1 cellular context compared by ENCODE assay signal in the genomic region with DNA sequence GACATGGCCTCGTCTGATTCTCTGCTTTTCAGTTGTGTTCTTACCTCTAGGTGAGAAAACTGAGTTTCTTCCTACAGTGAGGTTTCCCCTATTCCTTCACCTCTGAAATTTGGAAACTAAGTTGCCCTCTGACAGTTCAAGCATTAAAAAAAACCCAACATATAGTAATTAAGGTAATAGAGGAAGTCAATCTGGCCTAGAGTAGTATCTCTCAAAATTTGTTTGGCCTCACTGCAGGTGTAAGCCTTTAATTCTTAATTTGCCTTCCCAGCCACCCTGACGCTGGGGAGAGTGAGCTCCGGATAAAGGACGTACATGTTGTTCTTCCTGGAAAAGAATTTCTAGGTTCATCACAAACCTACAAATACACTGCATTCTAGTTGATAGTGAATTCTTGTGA.
TF ChIP-seq lines count a peak whose summit lies in the region.

No MANE protein-coding gene starts in this region.

TF ChIP-seq in K562, 482 proteins besides CTCF, POLR2A, EP300 and RAD21:
- no peak for TF ChIP-seq ZNF707 (CRISPR knock-in tag; conservative IDR thresholded peaks at IDR 0.05)
- no peak for TF ChIP-seq ZNF717 (CRISPR knock-in tag; IDR thresholded peaks at IDR 0.05)
- TF ChIP-seq MLLT1 (IDR thresholded peaks at IDR 0.05): no peak
- TF ChIP-seq, protein P1, sequence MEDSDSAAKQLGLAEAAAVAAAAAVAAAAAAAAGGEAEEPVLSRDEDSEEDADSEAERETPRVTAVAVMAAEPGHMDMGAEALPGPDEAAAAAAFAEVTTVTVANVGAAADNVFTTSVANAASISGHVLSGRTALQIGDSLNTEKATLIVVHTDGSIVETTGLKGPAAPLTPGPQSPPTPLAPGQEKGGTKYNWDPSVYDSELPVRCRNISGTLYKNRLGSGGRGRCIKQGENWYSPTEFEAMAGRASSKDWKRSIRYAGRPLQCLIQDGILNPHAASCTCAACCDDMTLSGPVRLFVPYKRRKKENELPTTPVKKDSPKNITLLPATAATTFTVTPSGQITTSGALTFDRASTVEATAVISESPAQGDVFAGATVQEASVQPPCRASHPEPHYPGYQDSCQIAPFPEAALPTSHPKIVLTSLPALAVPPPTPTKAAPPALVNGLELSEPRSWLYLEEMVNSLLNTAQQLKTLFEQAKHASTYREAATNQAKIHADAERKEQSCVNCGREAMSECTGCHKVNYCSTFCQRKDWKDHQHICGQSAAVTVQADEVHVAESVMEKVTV (CRISPR knock-in tag; IDR thresholded peaks at IDR 0.05): no peak
- TF ChIP-seq, protein P2, sequence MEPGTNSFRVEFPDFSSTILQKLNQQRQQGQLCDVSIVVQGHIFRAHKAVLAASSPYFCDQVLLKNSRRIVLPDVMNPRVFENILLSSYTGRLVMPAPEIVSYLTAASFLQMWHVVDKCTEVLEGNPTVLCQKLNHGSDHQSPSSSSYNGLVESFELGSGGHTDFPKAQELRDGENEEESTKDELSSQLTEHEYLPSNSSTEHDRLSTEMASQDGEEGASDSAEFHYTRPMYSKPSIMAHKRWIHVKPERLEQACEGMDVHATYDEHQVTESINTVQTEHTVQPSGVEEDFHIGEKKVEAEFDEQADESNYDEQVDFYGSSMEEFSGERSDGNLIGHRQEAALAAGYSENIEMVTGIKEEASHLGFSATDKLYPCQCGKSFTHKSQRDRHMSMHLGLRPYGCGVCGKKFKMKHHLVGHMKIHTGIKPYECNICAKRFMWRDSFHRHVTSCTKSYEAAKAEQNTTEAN (CRISPR knock-in tag; IDR thresholded peaks at IDR 0.05): no peak
- no peak for TF ChIP-seq HNRNPUL1 (IDR thresholded peaks at IDR 0.05; ENCODE audit: low read length)
- no peak for TF ChIP-seq L3MBTL2 (IDR thresholded peaks at IDR 0.05)
- TF ChIP-seq SAP30 (IDR thresholded peaks at IDR 0.05; ENCODE audit: borderline replicate concordance, insufficient read depth, low read depth, low read length, poor library complexity, severe bottlenecking): no peak
- TF ChIP-seq, protein P3, sequence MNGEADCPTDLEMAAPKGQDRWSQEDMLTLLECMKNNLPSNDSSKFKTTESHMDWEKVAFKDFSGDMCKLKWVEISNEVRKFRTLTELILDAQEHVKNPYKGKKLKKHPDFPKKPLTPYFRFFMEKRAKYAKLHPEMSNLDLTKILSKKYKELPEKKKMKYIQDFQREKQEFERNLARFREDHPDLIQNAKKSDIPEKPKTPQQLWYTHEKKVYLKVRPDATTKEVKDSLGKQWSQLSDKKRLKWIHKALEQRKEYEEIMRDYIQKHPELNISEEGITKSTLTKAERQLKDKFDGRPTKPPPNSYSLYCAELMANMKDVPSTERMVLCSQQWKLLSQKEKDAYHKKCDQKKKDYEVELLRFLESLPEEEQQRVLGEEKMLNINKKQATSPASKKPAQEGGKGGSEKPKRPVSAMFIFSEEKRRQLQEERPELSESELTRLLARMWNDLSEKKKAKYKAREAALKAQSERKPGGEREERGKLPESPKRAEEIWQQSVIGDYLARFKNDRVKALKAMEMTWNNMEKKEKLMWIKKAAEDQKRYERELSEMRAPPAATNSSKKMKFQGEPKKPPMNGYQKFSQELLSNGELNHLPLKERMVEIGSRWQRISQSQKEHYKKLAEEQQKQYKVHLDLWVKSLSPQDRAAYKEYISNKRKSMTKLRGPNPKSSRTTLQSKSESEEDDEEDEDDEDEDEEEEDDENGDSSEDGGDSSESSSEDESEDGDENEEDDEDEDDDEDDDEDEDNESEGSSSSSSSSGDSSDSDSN (IDR thresholded peaks at IDR 0.05; ENCODE audit: borderline replicate concordance in 1 of 2, low read depth in 2 of 2, low read length in 2 of 2): no peak
- no peak for TF ChIP-seq ZC3H8 (IDR thresholded peaks at IDR 0.05)
- TF ChIP-seq, protein P4, sequence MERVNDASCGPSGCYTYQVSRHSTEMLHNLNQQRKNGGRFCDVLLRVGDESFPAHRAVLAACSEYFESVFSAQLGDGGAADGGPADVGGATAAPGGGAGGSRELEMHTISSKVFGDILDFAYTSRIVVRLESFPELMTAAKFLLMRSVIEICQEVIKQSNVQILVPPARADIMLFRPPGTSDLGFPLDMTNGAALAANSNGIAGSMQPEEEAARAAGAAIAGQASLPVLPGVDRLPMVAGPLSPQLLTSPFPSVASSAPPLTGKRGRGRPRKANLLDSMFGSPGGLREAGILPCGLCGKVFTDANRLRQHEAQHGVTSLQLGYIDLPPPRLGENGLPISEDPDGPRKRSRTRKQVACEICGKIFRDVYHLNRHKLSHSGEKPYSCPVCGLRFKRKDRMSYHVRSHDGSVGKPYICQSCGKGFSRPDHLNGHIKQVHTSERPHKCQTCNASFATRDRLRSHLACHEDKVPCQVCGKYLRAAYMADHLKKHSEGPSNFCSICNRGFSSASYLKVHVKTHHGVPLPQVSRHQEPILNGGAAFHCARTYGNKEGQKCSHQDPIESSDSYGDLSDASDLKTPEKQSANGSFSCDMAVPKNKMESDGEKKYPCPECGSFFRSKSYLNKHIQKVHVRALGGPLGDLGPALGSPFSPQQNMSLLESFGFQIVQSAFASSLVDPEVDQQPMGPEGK (CRISPR knock-in tag; IDR thresholded peaks at IDR 0.05; ENCODE audit: borderline replicate concordance): no peak
